1 cellular context compared by ENCODE assay signal in the genomic region with DNA sequence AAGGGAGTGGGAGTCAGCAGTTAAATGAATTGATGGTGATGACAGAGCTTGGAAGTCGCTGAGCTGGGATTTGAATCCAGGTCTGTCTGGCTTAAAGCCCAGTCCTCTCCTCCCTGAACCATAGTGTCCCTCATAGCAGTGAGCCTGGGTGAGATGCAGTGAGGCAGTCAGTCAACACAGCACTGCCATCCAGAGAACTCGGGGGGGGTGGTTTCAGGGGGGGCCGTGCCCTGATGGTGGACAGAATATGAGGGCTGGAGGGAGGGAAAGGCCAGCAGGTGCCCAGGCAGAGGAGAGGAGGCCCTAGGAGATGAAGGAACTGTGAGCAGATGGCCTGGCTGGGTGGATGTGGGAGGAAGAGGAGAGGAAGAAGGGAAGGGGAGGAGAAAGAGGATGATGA.
TF ChIP-seq lines count a peak whose summit lies in the region.

No MANE protein-coding gene starts in this region.

TF ChIP-seq in IMR-90, 13 proteins besides CTCF, POLR2A, EP300 and RAD21:
- TF ChIP-seq BHLHE40 (IDR thresholded peaks at IDR 0.05; ENCODE audit: low read depth, low read length) (no peak), MAZ (IDR thresholded peaks at IDR 0.05; ENCODE audit: borderline replicate concordance, low read depth, low read length) (no peak), SMC3 (IDR thresholded peaks at IDR 0.05; ENCODE audit: low read depth, low read length) (no peak), MAFK (IDR thresholded peaks at IDR 0.05; ENCODE audit: low read depth, low read length) (no peak), RCOR1 (IDR thresholded peaks at IDR 0.05; ENCODE audit: insufficient replicate concordance, low read length) (no peak), RFX5 (IDR thresholded peaks at IDR 0.05; ENCODE audit: low read depth, low read length) (no peak), MXI1 (IDR thresholded peaks at IDR 0.05; ENCODE audit: borderline replicate concordance, low read depth, low read length) (no peak), CEBPB (IDR thresholded peaks at IDR 0.05; ENCODE audit: low read depth, low read length) (no peak), FOS (IDR thresholded peaks at IDR 0.05; ENCODE audit: low read depth, low read length) (no peak), CHD1 (IDR thresholded peaks at IDR 0.05; ENCODE audit: low read depth, low read length) (no peak), NFE2L2 (IDR thresholded peaks at IDR 0.05; ENCODE audit: low read depth, low read length) (no peak)
- TF ChIP-seq, protein P1, sequence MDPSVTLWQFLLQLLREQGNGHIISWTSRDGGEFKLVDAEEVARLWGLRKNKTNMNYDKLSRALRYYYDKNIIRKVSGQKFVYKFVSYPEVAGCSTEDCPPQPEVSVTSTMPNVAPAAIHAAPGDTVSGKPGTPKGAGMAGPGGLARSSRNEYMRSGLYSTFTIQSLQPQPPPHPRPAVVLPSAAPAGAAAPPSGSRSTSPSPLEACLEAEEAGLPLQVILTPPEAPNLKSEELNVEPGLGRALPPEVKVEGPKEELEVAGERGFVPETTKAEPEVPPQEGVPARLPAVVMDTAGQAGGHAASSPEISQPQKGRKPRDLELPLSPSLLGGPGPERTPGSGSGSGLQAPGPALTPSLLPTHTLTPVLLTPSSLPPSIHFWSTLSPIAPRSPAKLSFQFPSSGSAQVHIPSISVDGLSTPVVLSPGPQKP (IDR thresholded peaks at IDR 0.05; ENCODE audit: borderline replicate concordance, low read depth, low read length) = no peak
- TF ChIP-seq, protein P2, sequence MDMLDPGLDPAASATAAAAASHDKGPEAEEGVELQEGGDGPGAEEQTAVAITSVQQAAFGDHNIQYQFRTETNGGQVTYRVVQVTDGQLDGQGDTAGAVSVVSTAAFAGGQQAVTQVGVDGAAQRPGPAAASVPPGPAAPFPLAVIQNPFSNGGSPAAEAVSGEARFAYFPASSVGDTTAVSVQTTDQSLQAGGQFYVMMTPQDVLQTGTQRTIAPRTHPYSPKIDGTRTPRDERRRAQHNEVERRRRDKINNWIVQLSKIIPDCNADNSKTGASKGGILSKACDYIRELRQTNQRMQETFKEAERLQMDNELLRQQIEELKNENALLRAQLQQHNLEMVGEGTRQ (IDR thresholded peaks at IDR 0.05; ENCODE audit: low read depth, low read length) = no peak
